In genomic region chr9:37632479-37632878, GRCh38 we compare ENCODE assay signal across 30 cellular contexts. TPM values are rescaled to one million over a fixed set of nuclear protein-coding genes. Genes with fewer than 3 reads are reported as not detected.
"Had no signal": no experiment of that assay in that cellular context is flagged by ENCODE, and none has a peak within 500 bp of the region (broad histone marks: within the 10 kb centered on the region; RNA-seq: fewer than 3 reads in every experiment).

No MANE protein-coding gene starts in this region.

- H3K4me1 ChIP-seq: Peyer's patch had no signal

- H3K9me3 ChIP-seq: Peyer's patch had no signal

- H3K36me3 Mint-ChIP-seq: activated CD4-positive, alpha-beta memory T cell treated with anti-CD3 and anti-CD28 coated beads for 36 hours; activated naive CD4-positive, alpha-beta T cell treated with anti-CD3 and anti-CD28 coated beads, Interleukin-2, amount 50 U/mL, for 72 hours had no signal

- H3K4me3 ChIP-seq: cardiac muscle cell, Peyer's patch, SK-N-MC had no signal

- ATAC-seq: activated naive CD4-positive, alpha-beta T cell treated with anti-CD3 and anti-CD28 coated beads, Interleukin-2, amount 50 U/mL, for 72 hours; activated naive CD8-positive, alpha-beta T cell treated with anti-CD3 and anti-CD28 coated beads, Interleukin-2, amount 50 U/mL, for 24 hours; activated T-cell treated with anti-CD3 and anti-CD28 coated beads, Interleukin-2, amount 50 U/mL, for 4 hours had no signal

- H3K9me3 Mint-ChIP-seq: activated CD4-positive, alpha-beta memory T cell treated with anti-CD3 and anti-CD28 coated beads for 36 hours; activated CD4-positive, alpha-beta T cell treated with anti-CD3 and anti-CD28 coated beads, Interleukin-2, amount 10 ng/mL, durations not matched to agents 7 days and 5 days; activated naive CD4-positive, alpha-beta T cell treated with anti-CD3 and anti-CD28 coated beads, Interleukin-2, amount 50 U/mL, for 72 hours; activated naive CD8-positive, alpha-beta T cell treated with anti-CD3 and anti-CD28 coated beads, Interleukin-2, amount 50 U/mL, for 24 hours; activated T-cell treated with anti-CD3 and anti-CD28 coated beads, Interleukin-2, amount 50 U/mL, for 4 hours; T-helper 1 cell treated with Interleukin-12 subunit alpha and Interleukin-12 subunit beta and Interleukin-4 antibody, amounts not matched to agents 30 μg/mL and 1 μg/mL, for 36 hours had no signal

- H3K4me3 Mint-ChIP-seq: activated CD4-positive, alpha-beta memory T cell treated with anti-CD3 and anti-CD28 coated beads for 36 hours; activated CD4-positive, alpha-beta T cell treated with anti-CD3 and anti-CD28 coated beads, Interleukin-2, amount 10 ng/mL, durations not matched to agents 7 days and 5 days; activated naive CD8-positive, alpha-beta T cell treated with anti-CD3 and anti-CD28 coated beads, Interleukin-2, amount 50 U/mL, for 24 hours; activated T-cell treated with anti-CD3 and anti-CD28 coated beads, Interleukin-2, amount 50 U/mL, for 4 hours; T-helper 1 cell treated with Interleukin-12 subunit alpha and Interleukin-12 subunit beta and Interleukin-4 antibody, amounts not matched to agents 30 μg/mL and 1 μg/mL, for 36 hours had no signal

- DNase-seq: activated CD4-positive, alpha-beta memory T cell treated with anti-CD3 and anti-CD28 coated beads for 36 hours; activated CD4-positive, alpha-beta T cell treated with anti-CD3 and anti-CD28 coated beads, Interleukin-2, amount 10 ng/mL, durations not matched to agents 7 days and 5 days; activated CD4-positive, CD25-positive, alpha-beta regulatory T cell; activated CD8-positive, alpha-beta memory T cell treated with anti-CD3 and anti-CD28 coated beads for 24 hours; activated effector memory CD4-positive, alpha-beta T cell treated with anti-CD3 and anti-CD28 coated beads, Interleukin-2, amount 50 U/mL, for 16 hours; activated naive CD4-positive, alpha-beta T cell treated with Interleukin-2 at 50 U/mL for 16 hours; activated naive CD8-positive, alpha-beta T cell treated with anti-CD3 and anti-CD28 coated beads, Interleukin-2, amount 50 U/mL, for 24 hours; activated T-cell treated with anti-CD3 and anti-CD28 coated beads, Interleukin-2, amount 50 U/mL, for 4 hours; amygdala; brain microvascular endothelial cell; Kasumi-1; KBM-7; MV-4-11; NCI-H1092 treated with DMSO at 0.1 percent for 48 hours; NCI-H1417 treated with DMSO at 0.1 percent for 48 hours; NCI-H1694; NCI-H2029; NCI-H2107; NCI-H2171 treated with DMSO at 0.1 percent for 48 hours; NCI-H345; NCI-H510A; NCI-H526 treated with DMSO at 0.1 percent for 48 hours; Peyer's patch; SHP77; SW 1271 had no signal

- H3K4me1 Mint-ChIP-seq: activated CD4-positive, alpha-beta T cell treated with anti-CD3 and anti-CD28 coated beads, Interleukin-2, amount 10 ng/mL, durations not matched to agents 7 days and 5 days; activated naive CD8-positive, alpha-beta T cell treated with anti-CD3 and anti-CD28 coated beads, Interleukin-2, amount 50 U/mL, for 24 hours had no signal

- H3K36me3 ChIP-seq: brain microvascular endothelial cell, cardiac muscle cell, Peyer's patch had no signal

- H3K27ac Mint-ChIP-seq: activated CD4-positive, alpha-beta memory T cell treated with anti-CD3 and anti-CD28 coated beads for 36 hours; activated CD4-positive, alpha-beta T cell treated with anti-CD3 and anti-CD28 coated beads, Interleukin-2, amount 10 ng/mL, durations not matched to agents 7 days and 5 days; activated naive CD4-positive, alpha-beta T cell treated with anti-CD3 and anti-CD28 coated beads, Interleukin-2, amount 50 U/mL, for 72 hours; activated naive CD8-positive, alpha-beta T cell treated with anti-CD3 and anti-CD28 coated beads, Interleukin-2, amount 50 U/mL, for 24 hours; T-helper 1 cell treated with Interleukin-12 subunit alpha and Interleukin-12 subunit beta and Interleukin-4 antibody, amounts not matched to agents 30 μg/mL and 1 μg/mL, for 36 hours had no signal

- H3K27me3 ChIP-seq: brain microvascular endothelial cell, cardiac muscle cell, Peyer's patch had no signal

- H3K27ac ChIP-seq: brain microvascular endothelial cell, cardiac muscle cell, Peyer's patch, SK-N-MC had no signal

RNA-seq across cellular contexts. Expression of gene FRMPD1, which starts 18.3 kb away (rescaled TPM):
- total RNA-seq: activated CD4-positive, alpha-beta memory T cell treated with anti-CD3 and anti-CD28 coated beads for 36 hours; activated CD4-positive, alpha-beta T cell treated with anti-CD3 and anti-CD28 coated beads, Interleukin-2, amount 10 ng/mL, durations not matched to agents 7 days and 5 days; activated naive CD4-positive, alpha-beta T cell treated with anti-CD3 and anti-CD28 coated beads, Interleukin-2, amount 50 U/mL, for 72 hours; MCF 10A had no signal
